ENCODE assay signal across 2 cellular contexts in genomic region chr2:67641709-67642397, GRCh38.
A peak's percentile ranks its signal among the peaks of the same experiment; 100 is the strongest.
TF ChIP-seq lines count a peak whose summit lies in the region.

No MANE protein-coding gene starts in this region.

TF ChIP-seq in SK-N-SH treated with all-trans-retinoic acid at 6 μM for 48 hours, 23 proteins besides CTCF, POLR2A, EP300 and RAD21:
- TF ChIP-seq, protein P1, sequence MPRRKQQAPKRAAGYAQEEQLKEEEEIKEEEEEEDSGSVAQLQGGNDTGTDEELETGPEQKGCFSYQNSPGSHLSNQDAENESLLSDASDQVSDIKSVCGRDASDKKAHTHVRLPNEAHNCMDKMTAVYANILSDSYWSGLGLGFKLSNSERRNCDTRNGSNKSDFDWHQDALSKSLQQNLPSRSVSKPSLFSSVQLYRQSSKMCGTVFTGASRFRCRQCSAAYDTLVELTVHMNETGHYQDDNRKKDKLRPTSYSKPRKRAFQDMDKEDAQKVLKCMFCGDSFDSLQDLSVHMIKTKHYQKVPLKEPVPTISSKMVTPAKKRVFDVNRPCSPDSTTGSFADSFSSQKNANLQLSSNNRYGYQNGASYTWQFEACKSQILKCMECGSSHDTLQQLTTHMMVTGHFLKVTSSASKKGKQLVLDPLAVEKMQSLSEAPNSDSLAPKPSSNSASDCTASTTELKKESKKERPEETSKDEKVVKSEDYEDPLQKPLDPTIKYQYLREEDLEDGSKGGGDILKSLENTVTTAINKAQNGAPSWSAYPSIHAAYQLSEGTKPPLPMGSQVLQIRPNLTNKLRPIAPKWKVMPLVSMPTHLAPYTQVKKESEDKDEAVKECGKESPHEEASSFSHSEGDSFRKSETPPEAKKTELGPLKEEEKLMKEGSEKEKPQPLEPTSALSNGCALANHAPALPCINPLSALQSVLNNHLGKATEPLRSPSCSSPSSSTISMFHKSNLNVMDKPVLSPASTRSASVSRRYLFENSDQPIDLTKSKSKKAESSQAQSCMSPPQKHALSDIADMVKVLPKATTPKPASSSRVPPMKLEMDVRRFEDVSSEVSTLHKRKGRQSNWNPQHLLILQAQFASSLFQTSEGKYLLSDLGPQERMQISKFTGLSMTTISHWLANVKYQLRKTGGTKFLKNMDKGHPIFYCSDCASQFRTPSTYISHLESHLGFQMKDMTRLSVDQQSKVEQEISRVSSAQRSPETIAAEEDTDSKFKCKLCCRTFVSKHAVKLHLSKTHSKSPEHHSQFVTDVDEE (CRISPR knock-in tag; IDR thresholded peaks at IDR 0.05), result peak; percentile 50
- TF ChIP-seq ISL1 (CRISPR knock-in tag; IDR thresholded peaks at IDR 0.05) (peak; percentile 87), ZFP30 (CRISPR knock-in tag; IDR thresholded peaks at IDR 0.05) (0 out of 2 replicates have a peak, but pooled peaks have one; percentile 32), ESRRG (CRISPR knock-in tag; IDR thresholded peaks at IDR 0.05) (no peak), ZNF565 (CRISPR knock-in tag; conservative IDR thresholded peaks at IDR 0.05; ENCODE audit: low read depth) (no peak), ARNTL (CRISPR knock-in tag; IDR thresholded peaks at IDR 0.05; ENCODE audit: borderline replicate concordance, low read depth) (no peak), ZNF70 (CRISPR knock-in tag; IDR thresholded peaks at IDR 0.05) (peak; percentile 67), ZFP3 (CRISPR knock-in tag; IDR thresholded peaks at IDR 0.05) (no peak), SNAI2 (CRISPR knock-in tag; IDR thresholded peaks at IDR 0.05) (peak; percentile 64; the same call in 1 of the 2 replicates), TCF4 (CRISPR knock-in tag; IDR thresholded peaks at IDR 0.05; ENCODE audit: borderline replicate concordance) (peak; percentile 68; the same call in 1 of the 2 replicates)
- TF ChIP-seq, protein P2, sequence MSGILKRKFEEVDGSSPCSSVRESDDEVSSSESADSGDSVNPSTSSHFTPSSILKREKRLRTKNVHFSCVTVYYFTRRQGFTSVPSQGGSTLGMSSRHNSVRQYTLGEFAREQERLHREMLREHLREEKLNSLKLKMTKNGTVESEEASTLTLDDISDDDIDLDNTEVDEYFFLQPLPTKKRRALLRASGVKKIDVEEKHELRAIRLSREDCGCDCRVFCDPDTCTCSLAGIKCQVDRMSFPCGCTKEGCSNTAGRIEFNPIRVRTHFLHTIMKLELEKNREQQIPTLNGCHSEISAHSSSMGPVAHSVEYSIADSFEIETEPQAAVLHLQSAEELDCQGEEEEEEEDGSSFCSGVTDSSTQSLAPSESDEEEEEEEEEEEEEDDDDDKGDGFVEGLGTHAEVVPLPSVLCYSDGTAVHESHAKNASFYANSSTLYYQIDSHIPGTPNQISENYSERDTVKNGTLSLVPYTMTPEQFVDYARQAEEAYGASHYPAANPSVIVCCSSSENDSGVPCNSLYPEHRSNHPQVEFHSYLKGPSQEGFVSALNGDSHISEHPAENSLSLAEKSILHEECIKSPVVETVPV (CRISPR knock-in tag; IDR thresholded peaks at IDR 0.05), result no peak
- TF ChIP-seq, protein P3, sequence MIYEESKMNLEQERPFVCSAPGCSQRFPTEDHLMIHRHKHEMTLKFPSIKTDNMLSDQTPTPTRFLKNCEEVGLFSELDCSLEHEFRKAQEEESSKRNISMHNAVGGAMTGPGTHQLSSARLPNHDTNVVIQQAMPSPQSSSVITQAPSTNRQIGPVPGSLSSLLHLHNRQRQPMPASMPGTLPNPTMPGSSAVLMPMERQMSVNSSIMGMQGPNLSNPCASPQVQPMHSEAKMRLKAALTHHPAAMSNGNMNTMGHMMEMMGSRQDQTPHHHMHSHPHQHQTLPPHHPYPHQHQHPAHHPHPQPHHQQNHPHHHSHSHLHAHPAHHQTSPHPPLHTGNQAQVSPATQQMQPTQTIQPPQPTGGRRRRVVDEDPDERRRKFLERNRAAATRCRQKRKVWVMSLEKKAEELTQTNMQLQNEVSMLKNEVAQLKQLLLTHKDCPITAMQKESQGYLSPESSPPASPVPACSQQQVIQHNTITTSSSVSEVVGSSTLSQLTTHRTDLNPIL (CRISPR knock-in tag; IDR thresholded peaks at IDR 0.05; ENCODE audit: low read depth), result peak; percentile 71; the same call in 1 of the 2 replicates
- TF ChIP-seq, protein P4, sequence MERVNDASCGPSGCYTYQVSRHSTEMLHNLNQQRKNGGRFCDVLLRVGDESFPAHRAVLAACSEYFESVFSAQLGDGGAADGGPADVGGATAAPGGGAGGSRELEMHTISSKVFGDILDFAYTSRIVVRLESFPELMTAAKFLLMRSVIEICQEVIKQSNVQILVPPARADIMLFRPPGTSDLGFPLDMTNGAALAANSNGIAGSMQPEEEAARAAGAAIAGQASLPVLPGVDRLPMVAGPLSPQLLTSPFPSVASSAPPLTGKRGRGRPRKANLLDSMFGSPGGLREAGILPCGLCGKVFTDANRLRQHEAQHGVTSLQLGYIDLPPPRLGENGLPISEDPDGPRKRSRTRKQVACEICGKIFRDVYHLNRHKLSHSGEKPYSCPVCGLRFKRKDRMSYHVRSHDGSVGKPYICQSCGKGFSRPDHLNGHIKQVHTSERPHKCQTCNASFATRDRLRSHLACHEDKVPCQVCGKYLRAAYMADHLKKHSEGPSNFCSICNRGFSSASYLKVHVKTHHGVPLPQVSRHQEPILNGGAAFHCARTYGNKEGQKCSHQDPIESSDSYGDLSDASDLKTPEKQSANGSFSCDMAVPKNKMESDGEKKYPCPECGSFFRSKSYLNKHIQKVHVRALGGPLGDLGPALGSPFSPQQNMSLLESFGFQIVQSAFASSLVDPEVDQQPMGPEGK (CRISPR knock-in tag; IDR thresholded peaks at IDR 0.05; ENCODE audit: borderline replicate concordance), result peak; percentile 95

TF ChIP-seq in SK-N-SH, 30 proteins besides CTCF, POLR2A, EP300 and RAD21 (continued from another document):
- no peak for TF ChIP-seq ZBTB33 (IDR thresholded peaks at IDR 0.05; ENCODE audit: borderline replicate concordance, low read depth)
- TF ChIP-seq FOXJ3 (CRISPR knock-in tag; IDR thresholded peaks at IDR 0.05), result no peak
- no peak for TF ChIP-seq RFX5 (IDR thresholded peaks at IDR 0.05; ENCODE audit: low read length)
- no peak for TF ChIP-seq EZH2phosphoT487 (IDR thresholded peaks at IDR 0.05; ENCODE audit: borderline replicate concordance, low read depth)
- TF ChIP-seq, protein P5, sequence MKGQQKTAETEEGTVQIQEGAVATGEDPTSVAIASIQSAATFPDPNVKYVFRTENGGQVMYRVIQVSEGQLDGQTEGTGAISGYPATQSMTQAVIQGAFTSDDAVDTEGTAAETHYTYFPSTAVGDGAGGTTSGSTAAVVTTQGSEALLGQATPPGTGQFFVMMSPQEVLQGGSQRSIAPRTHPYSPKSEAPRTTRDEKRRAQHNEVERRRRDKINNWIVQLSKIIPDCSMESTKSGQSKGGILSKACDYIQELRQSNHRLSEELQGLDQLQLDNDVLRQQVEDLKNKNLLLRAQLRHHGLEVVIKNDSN (IDR thresholded peaks at IDR 0.05; ENCODE audit: borderline replicate concordance, low read depth), result no peak
- no peak for TF ChIP-seq RCOR1 (IDR thresholded peaks at IDR 0.05; ENCODE audit: low read length)
- TF ChIP-seq FOSL2 (IDR thresholded peaks at IDR 0.05; ENCODE audit: borderline replicate concordance, low read depth), result no peak
- TF ChIP-seq, protein P6, sequence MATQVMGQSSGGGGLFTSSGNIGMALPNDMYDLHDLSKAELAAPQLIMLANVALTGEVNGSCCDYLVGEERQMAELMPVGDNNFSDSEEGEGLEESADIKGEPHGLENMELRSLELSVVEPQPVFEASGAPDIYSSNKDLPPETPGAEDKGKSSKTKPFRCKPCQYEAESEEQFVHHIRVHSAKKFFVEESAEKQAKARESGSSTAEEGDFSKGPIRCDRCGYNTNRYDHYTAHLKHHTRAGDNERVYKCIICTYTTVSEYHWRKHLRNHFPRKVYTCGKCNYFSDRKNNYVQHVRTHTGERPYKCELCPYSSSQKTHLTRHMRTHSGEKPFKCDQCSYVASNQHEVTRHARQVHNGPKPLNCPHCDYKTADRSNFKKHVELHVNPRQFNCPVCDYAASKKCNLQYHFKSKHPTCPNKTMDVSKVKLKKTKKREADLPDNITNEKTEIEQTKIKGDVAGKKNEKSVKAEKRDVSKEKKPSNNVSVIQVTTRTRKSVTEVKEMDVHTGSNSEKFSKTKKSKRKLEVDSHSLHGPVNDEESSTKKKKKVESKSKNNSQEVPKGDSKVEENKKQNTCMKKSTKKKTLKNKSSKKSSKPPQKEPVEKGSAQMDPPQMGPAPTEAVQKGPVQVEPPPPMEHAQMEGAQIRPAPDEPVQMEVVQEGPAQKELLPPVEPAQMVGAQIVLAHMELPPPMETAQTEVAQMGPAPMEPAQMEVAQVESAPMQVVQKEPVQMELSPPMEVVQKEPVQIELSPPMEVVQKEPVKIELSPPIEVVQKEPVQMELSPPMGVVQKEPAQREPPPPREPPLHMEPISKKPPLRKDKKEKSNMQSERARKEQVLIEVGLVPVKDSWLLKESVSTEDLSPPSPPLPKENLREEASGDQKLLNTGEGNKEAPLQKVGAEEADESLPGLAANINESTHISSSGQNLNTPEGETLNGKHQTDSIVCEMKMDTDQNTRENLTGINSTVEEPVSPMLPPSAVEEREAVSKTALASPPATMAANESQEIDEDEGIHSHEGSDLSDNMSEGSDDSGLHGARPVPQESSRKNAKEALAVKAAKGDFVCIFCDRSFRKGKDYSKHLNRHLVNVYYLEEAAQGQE (IDR thresholded peaks at IDR 0.05; ENCODE audit: low read depth, low read length), result no peak
- no peak for TF ChIP-seq SIN3A (IDR thresholded peaks at IDR 0.05; ENCODE audit: borderline replicate concordance, low read depth, low read length)
- no peak for TF ChIP-seq FOXM1 (IDR thresholded peaks at IDR 0.05; ENCODE audit: low read depth)
- TF ChIP-seq CHD2 (IDR thresholded peaks at IDR 0.05; ENCODE audit: low read length, partially characterized antibody), result no peak
- no peak for TF ChIP-seq TAF1 (IDR thresholded peaks at IDR 0.05; ENCODE audit: borderline replicate concordance, low read depth, low read length)
- TF ChIP-seq, protein P7, sequence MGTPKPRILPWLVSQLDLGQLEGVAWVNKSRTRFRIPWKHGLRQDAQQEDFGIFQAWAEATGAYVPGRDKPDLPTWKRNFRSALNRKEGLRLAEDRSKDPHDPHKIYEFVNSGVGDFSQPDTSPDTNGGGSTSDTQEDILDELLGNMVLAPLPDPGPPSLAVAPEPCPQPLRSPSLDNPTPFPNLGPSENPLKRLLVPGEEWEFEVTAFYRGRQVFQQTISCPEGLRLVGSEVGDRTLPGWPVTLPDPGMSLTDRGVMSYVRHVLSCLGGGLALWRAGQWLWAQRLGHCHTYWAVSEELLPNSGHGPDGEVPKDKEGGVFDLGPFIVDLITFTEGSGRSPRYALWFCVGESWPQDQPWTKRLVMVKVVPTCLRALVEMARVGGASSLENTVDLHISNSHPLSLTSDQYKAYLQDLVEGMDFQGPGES (IDR thresholded peaks at IDR 0.05; ENCODE audit: low read depth, low read length), result no peak
- TF ChIP-seq, protein P8, sequence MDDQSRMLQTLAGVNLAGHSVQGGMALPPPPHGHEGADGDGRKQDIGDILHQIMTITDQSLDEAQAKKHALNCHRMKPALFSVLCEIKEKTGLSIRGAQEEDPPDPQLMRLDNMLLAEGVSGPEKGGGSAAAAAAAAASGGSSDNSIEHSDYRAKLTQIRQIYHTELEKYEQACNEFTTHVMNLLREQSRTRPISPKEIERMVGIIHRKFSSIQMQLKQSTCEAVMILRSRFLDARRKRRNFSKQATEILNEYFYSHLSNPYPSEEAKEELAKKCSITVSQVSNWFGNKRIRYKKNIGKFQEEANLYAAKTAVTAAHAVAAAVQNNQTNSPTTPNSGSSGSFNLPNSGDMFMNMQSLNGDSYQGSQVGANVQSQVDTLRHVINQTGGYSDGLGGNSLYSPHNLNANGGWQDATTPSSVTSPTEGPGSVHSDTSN (IDR thresholded peaks at IDR 0.05), result no peak
- no peak for TF ChIP-seq TEAD4 (IDR thresholded peaks at IDR 0.05; ENCODE audit: borderline replicate concordance, insufficient read depth)
